Comparison of ENCODE assay signal across 12 cellular contexts in the genomic region with DNA sequence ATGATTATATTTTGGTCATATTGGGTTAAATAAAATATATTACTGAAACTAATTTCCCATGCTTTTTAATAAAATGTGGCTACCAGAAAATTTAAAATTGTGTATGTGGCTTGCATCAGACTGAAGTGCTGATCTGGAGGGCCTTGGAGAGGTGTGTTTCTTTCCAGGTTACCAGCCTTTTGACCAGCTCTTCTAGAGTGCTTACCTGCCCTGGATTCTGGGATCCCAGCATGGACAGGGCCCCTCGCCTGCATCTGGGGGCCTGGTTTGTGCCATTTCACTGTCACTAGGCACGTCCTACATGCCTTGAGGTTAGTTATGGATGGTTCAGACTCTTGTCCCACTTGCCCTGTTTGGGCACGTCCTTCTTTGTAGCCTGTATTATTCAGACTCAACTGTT.
"Had no signal": no experiment of that assay in that cellular context is flagged by ENCODE, and none has a peak within 500 bp of the region (broad histone marks: within the 10 kb centered on the region; RNA-seq: fewer than 3 reads in every experiment).

No MANE protein-coding gene starts in this region.

- H3K4me3 ChIP-seq: thoracic aorta had no signal

- H3K27ac ChIP-seq: thoracic aorta had no signal

- DNase-seq: activated CD4-positive, alpha-beta T cell treated with anti-CD3 and anti-CD28 coated beads for 36 hours; activated CD8-positive, alpha-beta memory T cell treated with anti-CD3 and anti-CD28 coated beads, Interleukin-2, amount 50 U/mL, for 4 hours; activated CD8-positive, alpha-beta T cell treated with anti-CD3 and anti-CD28 coated beads for 36 hours; activated gamma-delta T cell; activated T-cell treated with anti-CD3 and anti-CD28 coated beads, Interleukin-2, amount 50 U/mL, for 72 hours; amygdala; cortex of kidney; effector CD8-positive, alpha-beta T cell; foreskin melanocyte; stimulated activated CD4-positive, alpha-beta T cell treated with anti-CD3 and anti-CD28 coated beads, Interleukin-2, amount 100 ng/mL, for 24 hours had no signal

- H3K36me3 ChIP-seq: thoracic aorta had no signal

- H3K9me3 ChIP-seq: thoracic aorta had no signal

- ATAC-seq: activated CD4-positive, alpha-beta T cell treated with anti-CD3 and anti-CD28 coated beads for 36 hours; activated CD8-positive, alpha-beta T cell treated with anti-CD3 and anti-CD28 coated beads for 36 hours; activated T-cell treated with anti-CD3 and anti-CD28 coated beads, Interleukin-2, amount 50 U/mL, for 72 hours; sciatic nerve had no signal
